In genomic region chr7:66921396-66921917, GRCh38 we compare ENCODE assay signal across 7 cellular contexts. TPM values are rescaled to one million over a fixed set of nuclear protein-coding genes. Genes with fewer than 3 reads are reported as not detected.
A peak's percentile ranks its signal among the peaks of the same experiment; 100 is the strongest.
DNase-seq lines count a peak whose midpoint lies in the region; TF ChIP-seq lines count a peak whose summit lies in the region.

No MANE protein-coding gene starts in this region.

- H3K4me3 Mint-ChIP-seq in HFFc6 (peak overlapping the region; percentile 99), glutamatergic neuron (ENCODE audit: unreplicated experiment) (peak overlapping the region; percentile 94)
- H3K4me3 Mint-ChIP-seq in activated naive CD4-positive, alpha-beta T cell treated with anti-CD3 and anti-CD28 coated beads, Interleukin-2, amount 10 ng/mL, durations not matched to agents 7 days and 5 days = peak overlapping the region; percentile 96

- DNase-seq in GM13976 (ENCODE audit: low spot score) (peak; percentile 48), HFFc6 (peak; percentile 49), NCI-H1105 treated with DMSO at 0.1 percent for 48 hours (lab: John Stamatoyannopoulos, UW) (peak; percentile 40), glutamatergic neuron (peak; percentile 33), NCI-H128 (lab: John Stamatoyannopoulos, UW; ENCODE audit: unreplicated experiment) (no peak)
- DNase-seq in activated naive CD4-positive, alpha-beta T cell treated with anti-CD3 and anti-CD28 coated beads, Interleukin-2, amount 10 ng/mL, durations not matched to agents 7 days and 5 days = peak; percentile 25

- H3K36me3 ChIP-seq in parathyroid adenoma (ENCODE audit: control insufficient read depth, insufficient read depth, low read length) = no peaks in the 10 kb centered on the region

- in situ Hi-C loops in GM13976 (cut with MboI; ENCODE audit: low sequenced_read_pairs, unreplicated experiment) = no loop called here

- peak overlapping the region; percentile 90 for H3K4me2 ChIP-seq in parathyroid adenoma (ENCODE audit: low read length)

- CTCF ChIA-PET in activated naive CD4-positive, alpha-beta T cell treated with anti-CD3 and anti-CD28 coated beads, Interleukin-2, amount 10 ng/mL, durations not matched to agents 7 days and 5 days (lab: Charles Lee) = interaction anchor here (1.0 kb wide), 2 partner anchors 70 to 74 kb away, joined by 3 read pairs; partner anchors contain the start of gene SBDS

- no peak for TF ChIP-seq CTCF in GM13976 (IDR thresholded peaks at IDR 0.05; ENCODE audit: borderline replicate concordance, control extremely low read depth, extremely low read depth, insufficient read depth, missing control alignments)
- no peak for TF ChIP-seq CTCF in HFFc6 (IDR thresholded peaks at IDR 0.05)
- no peak for TF ChIP-seq CTCF in glutamatergic neuron (IDR thresholded peaks at IDR 0.05; ENCODE audit: partially characterized antibody, unreplicated experiment)
- TF ChIP-seq CTCF in parathyroid adenoma (IDR thresholded peaks at IDR 0.05) = no peak

- H3K4me3 ChIP-seq in parathyroid adenoma (ENCODE audit: low read depth, low read length) = peak overlapping the region; percentile 53

- no peaks in the 10 kb centered on the region; the same call in none of the 2 replicates for H3K27me3 Mint-ChIP-seq in HFFc6 (ENCODE audit: insufficient read depth)
- H3K27me3 Mint-ChIP-seq in activated naive CD4-positive, alpha-beta T cell treated with anti-CD3 and anti-CD28 coated beads, Interleukin-2, amount 10 ng/mL, durations not matched to agents 7 days and 5 days = no peaks in the 10 kb centered on the region
- H3K27me3 Mint-ChIP-seq in glutamatergic neuron (ENCODE audit: unreplicated experiment) = peaks cover 5% of the 10 kb centered on the region

- peaks cover 41% of the 10 kb centered on the region for H3K79me2 ChIP-seq in parathyroid adenoma

- peak overlapping the region; percentile 39 for H3K9ac ChIP-seq in parathyroid adenoma

- H2AFZ ChIP-seq in parathyroid adenoma = peak overlapping the region; percentile 78

- peaks cover 18% of the 10 kb centered on the region for H3K36me3 Mint-ChIP-seq in HFFc6 (ENCODE audit: low read depth)
- H3K36me3 Mint-ChIP-seq in activated naive CD4-positive, alpha-beta T cell treated with anti-CD3 and anti-CD28 coated beads, Interleukin-2, amount 10 ng/mL, durations not matched to agents 7 days and 5 days = peaks cover 16% of the 10 kb centered on the region
- H3K36me3 Mint-ChIP-seq in glutamatergic neuron (ENCODE audit: unreplicated experiment) = no peaks in the 10 kb centered on the region

- peaks cover 26% of the 10 kb centered on the region for H3K4me1 Mint-ChIP-seq in HFFc6 (ENCODE audit: low read depth)
- H3K4me1 Mint-ChIP-seq in activated naive CD4-positive, alpha-beta T cell treated with anti-CD3 and anti-CD28 coated beads, Interleukin-2, amount 10 ng/mL, durations not matched to agents 7 days and 5 days = peaks cover 39% of the 10 kb centered on the region
- peaks cover 10% of the 10 kb centered on the region for H3K4me1 Mint-ChIP-seq in glutamatergic neuron (ENCODE audit: low read depth, unreplicated experiment)

- H3K4me1 ChIP-seq in parathyroid adenoma = peaks cover 6% of the 10 kb centered on the region

- peak overlapping the region; percentile 88 for H3K27ac Mint-ChIP-seq in HFFc6
- H3K27ac Mint-ChIP-seq in activated naive CD4-positive, alpha-beta T cell treated with anti-CD3 and anti-CD28 coated beads, Interleukin-2, amount 10 ng/mL, durations not matched to agents 7 days and 5 days = peak overlapping the region; percentile 98
- H3K27ac Mint-ChIP-seq in glutamatergic neuron (ENCODE audit: unreplicated experiment) = peak overlapping the region; percentile 95

- H3K27ac ChIP-seq in parathyroid adenoma = peak overlapping the region; percentile 57

- H3K9me3 ChIP-seq in parathyroid adenoma (ENCODE audit: control insufficient read depth, low read length) = no peaks in the 10 kb centered on the region

- H3K9me3 Mint-ChIP-seq in HFFc6 (no peaks in the 10 kb centered on the region), glutamatergic neuron (ENCODE audit: unreplicated experiment) (peaks cover 5% of the 10 kb centered on the region)
- no peaks in the 10 kb centered on the region for H3K9me3 Mint-ChIP-seq in activated naive CD4-positive, alpha-beta T cell treated with anti-CD3 and anti-CD28 coated beads, Interleukin-2, amount 10 ng/mL, durations not matched to agents 7 days and 5 days

- H3K27me3 ChIP-seq in parathyroid adenoma (ENCODE audit: control insufficient read depth, insufficient read depth, low read length) = no peaks in the 10 kb centered on the region

RNA-seq across cellular contexts. Expression of gene TMEM248, which starts 0.4 kb away (rescaled TPM):
- 100 to 1,000 TPM in 5 of 6 experiments, 10 to 100 TPM in 1; 97.1 to 128 (median 117) TPM for total RNA-seq in HFFc6 (2021; fragmentation: NEBNext Ultra II Directional; extraction: Animal tissue kit (Norgen Biotek cat#: 25700))
- total RNA-seq in glutamatergic neuron (ENCODE audit: unreplicated experiment) = 62.6 TPM
